11 cellular contexts compared by ENCODE assay signal in genomic region chr2:23941644-23942043, GRCh38. TPM values are rescaled to one million over a fixed set of nuclear protein-coding genes. Genes with fewer than 3 reads are reported as not detected.
A peak's percentile ranks its signal among the peaks of the same experiment; 100 is the strongest.
DNase-seq lines count a peak whose midpoint lies in the region; ATAC-seq lines count a peak whose summit lies in the region.
"Had no signal": no experiment of that assay in that cellular context is flagged by ENCODE, and none has a peak within 500 bp of the region (broad histone marks: within the 10 kb centered on the region; RNA-seq: fewer than 3 reads in every experiment).

No MANE protein-coding gene starts in this region.

- peaks cover 11% of the 10 kb centered on the region for H3K27me3 Mint-ChIP-seq in activated CD4-positive, alpha-beta T cell treated with anti-CD3 and anti-CD28 coated beads, Interleukin-2, amount 10 ng/mL, durations not matched to agents 7 days and 5 days
- peaks cover 5% of the 10 kb centered on the region for H3K27me3 Mint-ChIP-seq in activated T-helper 17 cell treated with anti-CD3 and anti-CD28 coated beads, Interleukin-2, amount 50 U/mL, for 72 hours

- CTCF ChIA-PET in activated CD4-positive, alpha-beta T cell treated with anti-CD3 and anti-CD28 coated beads, Interleukin-2, amount 10 ng/mL, durations not matched to agents 7 days and 5 days (lab: Charles Lee), result interaction anchor here (5.4 kb wide), 1 partner anchor 14 kb away, joined by 52 read pairs; the partner anchor contains the start of gene ATAD2B

- ATAC-seq in activated T-helper 17 cell treated with anti-CD3 and anti-CD28 coated beads, Interleukin-2, amount 50 U/mL, for 72 hours (replicated peaks), result no peak
- ATAC-seq in HG02623 (IDR thresholded peaks at IDR 0.05; ENCODE audit: unreplicated experiment), result no peak
- no peak for ATAC-seq in HG03175 (IDR thresholded peaks at IDR 0.05; ENCODE audit: unreplicated experiment)

- POLR2A ChIA-PET in activated CD4-positive, alpha-beta T cell treated with anti-CD3 and anti-CD28 coated beads, Interleukin-2, amount 10 ng/mL, durations not matched to agents 7 days and 5 days (lab: Charles Lee), result interaction anchor here (1.0 kb wide), 1 partner anchor 15 kb away, joined by 3 read pairs; the partner anchor contains the start of gene ATAD2B

- no peak overlapping the region for H3K27ac Mint-ChIP-seq in activated CD4-positive, alpha-beta T cell treated with anti-CD3 and anti-CD28 coated beads, Interleukin-2, amount 10 ng/mL, durations not matched to agents 7 days and 5 days
- H3K27ac Mint-ChIP-seq in activated T-helper 17 cell treated with anti-CD3 and anti-CD28 coated beads, Interleukin-2, amount 50 U/mL, for 72 hours, result no peak overlapping the region

- H3K4me1 ChIP-seq in iPS-18a (ENCODE audit: control insufficient read depth, low read depth, low read length), result peaks cover 6% of the 10 kb centered on the region
- peaks cover 2 to 33% (median 33%) of the 10 kb centered on the region in 5 donors for H3K4me1 ChIP-seq in subcutaneous abdominal adipose tissue (ENCODE audit: control insufficient read depth in 5 of 5, insufficient read depth in 5 of 5, low read length in 5 of 5)

- DNase-seq in activated CD4-positive, alpha-beta T cell treated with anti-CD3 and anti-CD28 coated beads, Interleukin-2, amount 10 ng/mL, durations not matched to agents 7 days and 5 days, result no peak
- no peak for DNase-seq in activated CD4-positive, alpha-beta T cell treated with anti-CD3 and anti-CD28 coated beads, Interleukin-2, amount 50 U/mL, for 4 hours
- no peak for DNase-seq in DMS153 (lab: John Stamatoyannopoulos, UW)
- DNase-seq: NCI-H1930 had no signal

- H3K4me3 ChIP-seq in iPS-18a (ENCODE audit: low read length), result peak overlapping the region; percentile 80
- peak overlapping the region in 4 of 5 donors; percentile 87 to 91 (median 89) for H3K4me3 ChIP-seq in subcutaneous abdominal adipose tissue (ENCODE audit: low read depth in 1 of 5, low read length in 5 of 5)

- peaks cover 11% of the 10 kb centered on the region for H3K36me3 Mint-ChIP-seq in activated CD4-positive, alpha-beta T cell treated with anti-CD3 and anti-CD28 coated beads, Interleukin-2, amount 10 ng/mL, durations not matched to agents 7 days and 5 days (ENCODE audit: low read depth)
- H3K36me3 Mint-ChIP-seq in activated T-helper 17 cell treated with anti-CD3 and anti-CD28 coated beads, Interleukin-2, amount 50 U/mL, for 72 hours (ENCODE audit: low read depth), result peaks cover 13% of the 10 kb centered on the region

- no peak overlapping the region for H3K27ac ChIP-seq in iPS-18a (ENCODE audit: low read length)
- no peak overlapping the region for H3K27ac ChIP-seq in subcutaneous abdominal adipose tissue (ENCODE audit: low read depth, low read length)

- H3K9me3 ChIP-seq in iPS-18a (ENCODE audit: control insufficient read depth, low read depth, low read length) (no peaks in the 10 kb centered on the region), subcutaneous abdominal adipose tissue (ENCODE audit: control insufficient read depth in 5 of 5, low read length in 5 of 5) (no peaks in the 10 kb centered on the region)
- H3K9me3 ChIP-seq: adrenal gland had no signal

- H3K36me3 ChIP-seq in iPS-18a (ENCODE audit: control insufficient read depth, low read depth, low read length), result no peaks in the 10 kb centered on the region
- H3K36me3 ChIP-seq in subcutaneous abdominal adipose tissue (ENCODE audit: control insufficient read depth in 5 of 5, insufficient read depth in 5 of 5, low read length in 5 of 5), result no peaks in the 10 kb centered on the region
- H3K36me3 ChIP-seq: adrenal gland had no signal

- H3K27me3 ChIP-seq in iPS-18a (ENCODE audit: control insufficient read depth, insufficient read depth, low read length) (no peaks in the 10 kb centered on the region), subcutaneous abdominal adipose tissue (ENCODE audit: control insufficient read depth in 5 of 5, insufficient read depth in 4 of 5, low read length in 5 of 5) (no peaks in the 10 kb centered on the region)
- H3K27me3 ChIP-seq: adrenal gland had no signal

- no peak overlapping the region for H3K9ac ChIP-seq in iPS-18a (ENCODE audit: low read length)
- H3K9ac ChIP-seq in subcutaneous abdominal adipose tissue (ENCODE audit: low read length in 5 of 5), result peak overlapping the region in 2 of 5 donors; percentile 30 to 80

- no peaks in the 10 kb centered on the region for H3K9me3 Mint-ChIP-seq in activated CD4-positive, alpha-beta T cell treated with anti-CD3 and anti-CD28 coated beads, Interleukin-2, amount 10 ng/mL, durations not matched to agents 7 days and 5 days
- no peaks in the 10 kb centered on the region for H3K9me3 Mint-ChIP-seq in activated T-helper 17 cell treated with anti-CD3 and anti-CD28 coated beads, Interleukin-2, amount 50 U/mL, for 72 hours
- H3K9me3 Mint-ChIP-seq: T-helper 1 cell treated with Interleukin-12 subunit alpha and Interleukin-12 subunit beta and Interleukin-4 antibody, amounts not matched to agents 30 μg/mL and 1 μg/mL, for 36 hours had no signal

- peaks cover 24% of the 10 kb centered on the region for H3K4me1 Mint-ChIP-seq in activated CD4-positive, alpha-beta T cell treated with anti-CD3 and anti-CD28 coated beads, Interleukin-2, amount 10 ng/mL, durations not matched to agents 7 days and 5 days
- peaks cover 22% of the 10 kb centered on the region for H3K4me1 Mint-ChIP-seq in activated T-helper 17 cell treated with anti-CD3 and anti-CD28 coated beads, Interleukin-2, amount 50 U/mL, for 72 hours

- peak overlapping the region; percentile 22 for H3K4me3 Mint-ChIP-seq in activated CD4-positive, alpha-beta T cell treated with anti-CD3 and anti-CD28 coated beads, Interleukin-2, amount 10 ng/mL, durations not matched to agents 7 days and 5 days
- peak overlapping the region; percentile 86 for H3K4me3 Mint-ChIP-seq in activated T-helper 17 cell treated with anti-CD3 and anti-CD28 coated beads, Interleukin-2, amount 50 U/mL, for 72 hours

RNA-seq across cellular contexts. Expression of gene UBXN2A, which starts 1.4 kb away (rescaled TPM):
- total RNA-seq in activated CD4-positive, alpha-beta T cell treated with anti-CD3 and anti-CD28 coated beads, Interleukin-2, amount 10 ng/mL, durations not matched to agents 7 days and 5 days, result 10 to 100 TPM in 1 of 2 experiments, 1 to 10 TPM in 1; 9.6 to 11.9 TPM
- total RNA-seq in activated T-helper 17 cell treated with anti-CD3 and anti-CD28 coated beads, Interleukin-2, amount 50 U/mL, for 72 hours, result 10 to 100 TPM in 1 of 2 donors, 1 to 10 TPM in 1; 9.7 to 12.2 TPM

RNA-seq across cellular contexts. Expression of gene ATAD2B, which starts 14.7 kb away (rescaled TPM):
- total RNA-seq in activated CD4-positive, alpha-beta T cell treated with anti-CD3 and anti-CD28 coated beads, Interleukin-2, amount 10 ng/mL, durations not matched to agents 7 days and 5 days, result 10 to 100 TPM; 24.7 to 25.6 TPM
- 10 to 100 TPM; 11.6 to 12.4 TPM for total RNA-seq in activated T-helper 17 cell treated with anti-CD3 and anti-CD28 coated beads, Interleukin-2, amount 50 U/mL, for 72 hours
